Comparison of ENCODE assay signal across 11 cellular contexts in the genomic region with DNA sequence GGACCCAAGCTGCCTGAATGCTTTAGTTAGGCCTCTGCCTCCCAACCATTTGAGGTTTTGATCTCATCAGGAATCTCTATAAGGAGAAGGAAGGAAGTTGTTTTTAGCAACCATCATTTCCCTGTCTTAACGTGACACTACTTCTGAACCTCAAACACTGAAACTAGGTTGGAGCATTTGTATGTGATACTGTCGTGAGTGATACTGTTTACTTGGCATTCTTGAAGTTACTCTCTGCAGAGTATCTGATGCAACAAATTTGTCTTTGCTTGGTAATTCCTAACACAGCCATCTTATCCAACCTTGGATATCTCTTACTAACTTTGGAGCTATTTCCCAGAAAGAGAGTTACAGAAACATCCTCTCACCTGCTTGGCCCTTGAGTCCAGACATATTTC. TPM values are rescaled to one million over a fixed set of nuclear protein-coding genes. Genes with fewer than 3 reads are reported as not detected.
A peak's percentile ranks its signal among the peaks of the same experiment; 100 is the strongest.
DNase-seq lines count a peak whose midpoint lies in the region; ATAC-seq and TF ChIP-seq lines count a peak whose summit lies in the region.
"Had no signal": no experiment of that assay in that cellular context is flagged by ENCODE, and none has a peak within 500 bp of the region (broad histone marks: within the 10 kb centered on the region; RNA-seq: fewer than 3 reads in every experiment).

No MANE protein-coding gene starts in this region.

- peak; percentile 27 for DNase-seq in adipocyte (ENCODE audit: low read depth)
- DNase-seq in fibroblast of the aortic adventitia (ENCODE audit: low read depth), result peak; percentile 15
- no peak for DNase-seq in progenitor cell of endocrine pancreas (ENCODE audit: low spot score, unreplicated experiment)
- no peak for DNase-seq in activated T-cell treated with anti-CD3 and anti-CD28 coated beads, Interleukin-2, amount 50 U/mL, for 4 hours
- DNase-seq in globus pallidus (ENCODE audit: low spot score), result no peak
- DNase-seq: activated gamma-delta T cell, Karpas-422 had no signal

- no peaks in the 10 kb centered on the region for H3K27me3 Mint-ChIP-seq in progenitor cell of endocrine pancreas
- H3K27me3 Mint-ChIP-seq in activated T-cell treated with anti-CD3 and anti-CD28 coated beads, Interleukin-2, amount 50 U/mL, for 4 hours (ENCODE audit: low read depth), result no peaks in the 10 kb centered on the region

- peak overlapping the region; percentile 14; the same call in 1 of the 2 replicates for H3K27ac ChIP-seq in HUES64 (ENCODE audit: low read depth, low read length)

- peaks cover under 1% of the 10 kb centered on the region for H3K9me3 ChIP-seq in HUES64 (ENCODE audit: insufficient read depth, low read depth, low read length)
- peaks cover under 1% of the 10 kb centered on the region for H3K9me3 ChIP-seq in adipocyte (ENCODE audit: control insufficient read depth, low read length)
- H3K9me3 ChIP-seq in skeletal muscle satellite cell (replicated peaks; ENCODE audit: low read length), result peaks cover under 1% of the 10 kb centered on the region

- no peaks in the 10 kb centered on the region for H3K27me3 ChIP-seq in HUES64 (ENCODE audit: insufficient read depth, low read length)
- no peaks in the 10 kb centered on the region for H3K27me3 ChIP-seq in adipocyte (replicated peaks; ENCODE audit: control insufficient read depth, insufficient read depth, low read length)
- H3K27me3 ChIP-seq in skeletal muscle satellite cell (ENCODE audit: control insufficient read depth, insufficient read depth, low read length), result no peaks in the 10 kb centered on the region

- H3K4me3 Mint-ChIP-seq in progenitor cell of endocrine pancreas (ENCODE audit: low read depth), result no peak overlapping the region
- no peak overlapping the region for H3K4me3 Mint-ChIP-seq in activated T-cell treated with anti-CD3 and anti-CD28 coated beads, Interleukin-2, amount 50 U/mL, for 4 hours

- no peak for ATAC-seq in HG03139 (IDR thresholded peaks at IDR 0.05; ENCODE audit: unreplicated experiment)
- no peak for ATAC-seq in activated T-cell treated with anti-CD3 and anti-CD28 coated beads, Interleukin-2, amount 50 U/mL, for 4 hours

- peaks cover 13% of the 10 kb centered on the region for H3K36me3 Mint-ChIP-seq in progenitor cell of endocrine pancreas (ENCODE audit: insufficient read depth)
- peaks cover 33% of the 10 kb centered on the region for H3K36me3 Mint-ChIP-seq in activated T-cell treated with anti-CD3 and anti-CD28 coated beads, Interleukin-2, amount 50 U/mL, for 4 hours (ENCODE audit: insufficient read depth)

- no peak overlapping the region for H3K27ac Mint-ChIP-seq in progenitor cell of endocrine pancreas

- 94% methylated on average over 2 of the region's 2 CpGs for WGBS in HUES64

- no peak for TF ChIP-seq CTCF in fibroblast of the aortic adventitia (IDR thresholded peaks at IDR 0.05; ENCODE audit: insufficient read depth, low read length)
- TF ChIP-seq CTCF in progenitor cell of endocrine pancreas (IDR thresholded peaks at IDR 0.05; ENCODE audit: unreplicated experiment), result no peak

- no peak overlapping the region for H3K9ac ChIP-seq in HUES64 (ENCODE audit: low read depth, low read length)
- H3K9ac ChIP-seq in adipocyte (ENCODE audit: low read length), result peak overlapping the region; percentile 73
- peak overlapping the region; percentile 50 for H3K9ac ChIP-seq in skeletal muscle satellite cell (ENCODE audit: low read depth, low read length)

- no peak overlapping the region for H3K4me3 ChIP-seq in HUES64 (ENCODE audit: low read length)
- H3K4me3 ChIP-seq in adipocyte (ENCODE audit: low read length), result no peak overlapping the region
- no peak overlapping the region for H3K4me3 ChIP-seq in fibroblast of the aortic adventitia (ENCODE audit: low read depth, low read length)
- H3K4me3 ChIP-seq in skeletal muscle satellite cell (ENCODE audit: low read length), result no peak overlapping the region

- H3K4me1 ChIP-seq in HUES64 (ENCODE audit: insufficient read depth, low read length) (peaks cover 23% of the 10 kb centered on the region), adipocyte (ENCODE audit: control insufficient read depth, insufficient read depth, low read length) (peaks cover 38% of the 10 kb centered on the region), skeletal muscle satellite cell (ENCODE audit: control insufficient read depth, insufficient read depth, low read length) (peaks cover 31% of the 10 kb centered on the region)

- peaks cover 1% of the 10 kb centered on the region for H3K9me3 Mint-ChIP-seq in progenitor cell of endocrine pancreas (ENCODE audit: low read depth)
- peaks cover 2% of the 10 kb centered on the region for H3K9me3 Mint-ChIP-seq in activated T-cell treated with anti-CD3 and anti-CD28 coated beads, Interleukin-2, amount 50 U/mL, for 4 hours

- H3K4me1 Mint-ChIP-seq in progenitor cell of endocrine pancreas (ENCODE audit: low read depth), result no peaks in the 10 kb centered on the region
- peaks cover 20% of the 10 kb centered on the region for H3K4me1 Mint-ChIP-seq in activated T-cell treated with anti-CD3 and anti-CD28 coated beads, Interleukin-2, amount 50 U/mL, for 4 hours (ENCODE audit: low read depth)

- peaks cover 17% of the 10 kb centered on the region for H3K36me3 ChIP-seq in HUES64 (ENCODE audit: insufficient read depth, low read length)
- peaks cover 4% of the 10 kb centered on the region for H3K36me3 ChIP-seq in adipocyte (ENCODE audit: control insufficient read depth, insufficient read depth, low read length, severe bottlenecking)
- peaks cover 3% of the 10 kb centered on the region for H3K36me3 ChIP-seq in skeletal muscle satellite cell (ENCODE audit: insufficient read depth, low read length)

- H3K4me2 ChIP-seq in skeletal muscle satellite cell (ENCODE audit: low read length), result no peak overlapping the region

RNA-seq across cellular contexts. Expression of gene TTLL4, which starts 22.1 kb away (rescaled TPM):
- 53.7 TPM for polyA plus RNA-seq in HUES64 (2013, experiment 1 of 2)
- polyA plus RNA-seq in HUES64 (2013, experiment 2 of 2), result 55.2 TPM
- 12.4 and 14.2 TPM in 2 replicates for total RNA-seq in fibroblast of the aortic adventitia (ENCODE audit: low replicate concordance)
- 9.9 and 13.3 TPM in 2 replicates for total RNA-seq in skeletal muscle satellite cell (2012; rRNA removed)
- 92.1 and 93.4 TPM in 2 replicates for total RNA-seq in progenitor cell of endocrine pancreas
- total RNA-seq in activated T-cell treated with anti-CD3 and anti-CD28 coated beads, Interleukin-2, amount 50 U/mL, for 4 hours, result 10 to 100 TPM; 44.2 to 53.0 (median 52.5) TPM

RNA-seq across cellular contexts. Expression of gene CYP27A1, which starts 49.2 kb away (rescaled TPM):
- 2.9 TPM for polyA plus RNA-seq in HUES64 (2013, experiment 1 of 2)
- 5.3 TPM for polyA plus RNA-seq in HUES64 (2013, experiment 2 of 2)
- 10.5 and 42.8 TPM in 2 replicates for total RNA-seq in fibroblast of the aortic adventitia (ENCODE audit: low replicate concordance)
- 1.0 and 1.1 TPM in 2 replicates for total RNA-seq in skeletal muscle satellite cell (2012; rRNA removed)
- total RNA-seq in progenitor cell of endocrine pancreas, result 15.1 and 16.4 TPM in 2 replicates
- total RNA-seq in activated T-cell treated with anti-CD3 and anti-CD28 coated beads, Interleukin-2, amount 50 U/mL, for 4 hours, result under 1 TPM; 0.14 to 0.26 (median 0.15) TPM
- polyA plus RNA-seq: neural cell had no signal

Comparison
In these comparisons a context has a peak if more than half of its experiments do, and no peak if none do; other contexts are left out.
1. DNase-seq: peak in adipocyte (single experiment) and fibroblast of the aortic adventitia (single experiment); none in progenitor cell of endocrine pancreas (single experiment), activated T-cell treated with anti-CD3 and anti-CD28 coated beads, Interleukin-2, amount 50 U/mL, for 4 hours (single experiment) and globus pallidus (single experiment).